5 cellular contexts compared by ENCODE assay signal in genomic region chr15:20614549-20614948, GRCh38.
DNase-seq lines count a peak whose midpoint lies in the region; ATAC-seq, FAIRE-seq and TF ChIP-seq lines count a peak whose summit lies in the region.
"Not testable (repeated sequence)": the region's sequence is repeated elsewhere in the genome, so short reads cannot be mapped to it uniquely, and the experiment has no call there.

No MANE protein-coding gene starts in this region.

- H3K4me3 ChIP-seq in K562, lower lobe of right lung, upper lobe of right lung: not testable (repeated sequence)

- not testable (repeated sequence) for H3K9me1 ChIP-seq in K562 (ENCODE audit: control insufficient read depth, insufficient read depth, low read length)

- BruUV-seq in K562 (replicated peaks; lab: Mats Ljungman, UMichigan), result not testable (repeated sequence)

- H3K36me3 Mint-ChIP-seq in osteocyte (ENCODE audit: unreplicated experiment), result not testable (repeated sequence)

- not testable (repeated sequence) for H2AFZ ChIP-seq in K562 (ENCODE audit: low read depth, low read length)

- not testable (repeated sequence) for TF ChIP-seq CTCF in K562 (IDR thresholded peaks at IDR 0.05 in 2 of 3, conservative IDR thresholded peaks at IDR 0.05 in 1 of 3; ENCODE audit: insufficient read depth in 2 of 3, low read depth in 1 of 3, low read length in 3 of 3); lower lobe of right lung (IDR thresholded peaks at IDR 0.05); osteocyte (IDR thresholded peaks at IDR 0.05); upper lobe of right lung (IDR thresholded peaks at IDR 0.05)

- not testable (repeated sequence) for H3K79me2 ChIP-seq in K562 (ENCODE audit: control insufficient read depth, insufficient read depth, low read length)

- H3K27me3 Mint-ChIP-seq in osteocyte (ENCODE audit: unreplicated experiment), result not testable (repeated sequence)

- ATAC-seq in K562, result peak; percentile 38; the same call in 1 of the 3 replicates
- not testable (repeated sequence) for ATAC-seq in Right ventricle myocardium superior (ENCODE audit: poor library complexity); lower lobe of right lung; upper lobe of right lung

- not testable (repeated sequence) for DNase-seq in K562 (ENCODE audit: extremely low read depth in 1 of 4, low spot score in 3 of 4)
- DNase-seq in Right ventricle myocardium superior, result peak; percentile 3
- peak; percentile 18 for DNase-seq in lower lobe of right lung
- peak; percentile 32 for DNase-seq in osteocyte (ENCODE audit: extremely low spot score, unreplicated experiment)
- peak; percentile 33 for DNase-seq in upper lobe of right lung

- CTCF ChIA-PET in K562 (lab: Yijun Ruan, JAX; ENCODE audit: low intra/inter-chr PET ratio), result not testable (repeated sequence)

- not testable (repeated sequence) for H3K27ac Mint-ChIP-seq in osteocyte (ENCODE audit: unreplicated experiment)

- WGBS in K562 (ENCODE audit: insufficient coverage, low coverage, missing lambda C conversion rate), result 1% methylated on average over 5 of the region's 10 CpGs

- H3K4me1 ChIP-seq in K562 (replicated peaks in 1 of 2; ENCODE audit: control insufficient read depth in 2 of 2, insufficient read depth in 2 of 2, low read length in 2 of 2); lower lobe of right lung; upper lobe of right lung: not testable (repeated sequence)

- not testable (repeated sequence) for H3K4me2 ChIP-seq in K562 (ENCODE audit: insufficient read depth, low read length)

- H4K20me1 ChIP-seq in K562 (replicated peaks; ENCODE audit: control insufficient read depth, insufficient read depth, low read length), result not testable (repeated sequence)

- not testable (repeated sequence) for H3K9me3 ChIP-seq in K562 (replicated peaks; ENCODE audit: control insufficient read depth, insufficient read depth, low read depth, low read length); lower lobe of right lung; upper lobe of right lung

- not testable (repeated sequence) for H3K36me3 ChIP-seq in K562 (ENCODE audit: control insufficient read depth, insufficient read depth, low read length); lower lobe of right lung; upper lobe of right lung

- H3K9ac ChIP-seq in K562 (ENCODE audit: insufficient read depth in 1 of 2, low read depth in 2 of 2, low read length in 2 of 2), result not testable (repeated sequence)

- H3K9me3 Mint-ChIP-seq in osteocyte (ENCODE audit: unreplicated experiment), result not testable (repeated sequence)

- H3K4me3 Mint-ChIP-seq in osteocyte (ENCODE audit: unreplicated experiment), result not testable (repeated sequence)

- H3K27ac ChIP-seq in K562 (ENCODE audit: extremely low read depth, low read depth, low read length); lower lobe of right lung; upper lobe of right lung: not testable (repeated sequence)

- H3K27me3 ChIP-seq in K562 (ENCODE audit: control insufficient read depth in 2 of 2, insufficient read depth in 2 of 2, low read length in 2 of 2); lower lobe of right lung (ENCODE audit: low read depth); upper lobe of right lung: not testable (repeated sequence)

- TF ChIP-seq RAD21 in K562 (CRISPR knock-in tag; conservative IDR thresholded peaks at IDR 0.05 in 1 of 2, IDR thresholded peaks at IDR 0.05 in 1 of 2), result not testable (repeated sequence)

- not testable (repeated sequence) for H3K4me1 Mint-ChIP-seq in osteocyte (ENCODE audit: unreplicated experiment)

- not testable (repeated sequence) for FAIRE-seq in K562 (lab: Jason Lieb, UNC)

- not testable (repeated sequence) for TF ChIP-seq EP300 in K562 (IDR thresholded peaks at IDR 0.05; ENCODE audit: low read length)

- TF ChIP-seq POLR2A in K562 (conservative IDR thresholded peaks at IDR 0.05), result not testable (repeated sequence)

- intact Hi-C loops in K562 (cut with micrococcal nuclease); Right ventricle myocardium superior (cut with DNase I); lower lobe of right lung (cut with DNase I); upper lobe of right lung (cut with DNase I): not testable (repeated sequence)

- POLR2A ChIA-PET in K562 (lab: Yijun Ruan, JAX), result not testable (repeated sequence)

- in situ Hi-C loops in K562 (cut with MboI), result loop anchor here (25.0 kb wide), 1 partner anchor 252 kb away; no protein-coding TSS in a partner anchor
